ENCODE assay signal across 8 cellular contexts in the genomic region with DNA sequence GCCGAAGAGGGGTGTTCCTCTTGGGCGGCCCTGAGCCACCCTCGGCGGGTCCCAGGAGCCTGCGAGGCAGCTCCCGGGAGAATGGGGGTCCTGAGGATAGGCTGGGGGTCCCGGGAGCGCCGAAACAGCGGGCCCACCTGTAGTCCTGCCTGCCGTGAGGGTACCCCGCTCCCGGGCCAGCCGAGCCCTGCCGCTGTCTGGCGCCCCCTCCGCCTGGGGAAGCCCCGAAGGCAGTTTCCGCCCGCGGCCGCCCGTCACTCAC. TPM values are rescaled to one million over a fixed set of nuclear protein-coding genes. Genes with fewer than 3 reads are reported as not detected.
DNase-seq lines count a peak whose midpoint lies in the region; ATAC-seq, FAIRE-seq and TF ChIP-seq lines count a peak whose summit lies in the region.

No MANE protein-coding gene starts in this region.

- peak overlapping the region; percentile 98 for H3K4me2 ChIP-seq in PC-3 (ENCODE audit: low read length)

- H3K27ac Mint-ChIP-seq in activated naive CD4-positive, alpha-beta T cell treated with anti-CD3 and anti-CD28 coated beads for 36 hours = peak overlapping the region; percentile 100

- POLR2A ChIA-PET in PC-3 (lab: Charles Lee; ENCODE audit: unreplicated experiment) = interaction anchor here (0.5 kb wide), 1 partner anchor 151 kb away, joined by 4 read pairs; no protein-coding TSS in a partner anchor

- TF ChIP-seq CTCF in PC-3 (conservative IDR thresholded peaks at IDR 0.05; ENCODE audit: low read depth, low read length) (peak; percentile 33; the same call in 1 of the 2 replicates), esophagus muscularis mucosa (IDR thresholded peaks at IDR 0.05) (no peak), pancreas (IDR thresholded peaks at IDR 0.05) (no peak)

- no peak for TF ChIP-seq EP300 in esophagus muscularis mucosa (IDR thresholded peaks at IDR 0.05)

- H3K9me3 Mint-ChIP-seq in activated naive CD4-positive, alpha-beta T cell treated with anti-CD3 and anti-CD28 coated beads for 36 hours = no peaks in the 10 kb centered on the region

- no TSS peak for BruUV-seq in PC-3 (replicated peaks; lab: Mats Ljungman, UMichigan)

- H3K4me3 ChIP-seq in PC-3 (ENCODE audit: low read length) (peak overlapping the region; percentile 81), esophagus muscularis mucosa (peak overlapping the region; percentile 69 to 99 (median 98)), pancreas (peak overlapping the region; percentile 99 to 100 (median 100))

- peaks cover 34% of the 10 kb centered on the region for H3K4me1 Mint-ChIP-seq in activated naive CD4-positive, alpha-beta T cell treated with anti-CD3 and anti-CD28 coated beads for 36 hours (ENCODE audit: low read depth)

- H3K36me3 ChIP-seq in PC-3 (ENCODE audit: low read depth, low read length) (peaks cover 2% of the 10 kb centered on the region; the same call in 1 of the 2 replicates), esophagus muscularis mucosa (peaks cover 0 to 3% (median 1%) of the 10 kb centered on the region in 4 donors), pancreas (no peaks in the 10 kb centered on the region)

- H3K27ac ChIP-seq in PC-3 (ENCODE audit: low read length) (peak overlapping the region; percentile 96), esophagus muscularis mucosa (replicated peaks in 1 of 4) (peak overlapping the region; percentile 97 to 99 (median 97)), pancreas (peak overlapping the region; percentile 99 to 100 (median 100))

- H3K27me3 ChIP-seq in PC-3 (ENCODE audit: low read length) (no peaks in the 10 kb centered on the region), esophagus muscularis mucosa (no peaks in the 10 kb centered on the region), pancreas (no peaks in the 10 kb centered on the region)

- H4K20me1 ChIP-seq in PC-3 (ENCODE audit: low read length) = peaks cover 18% of the 10 kb centered on the region

- no peak for TF ChIP-seq POLR2A in esophagus muscularis mucosa (IDR thresholded peaks at IDR 0.05; ENCODE audit: low read depth)

- peak overlapping the region; percentile 96 for H3K9ac ChIP-seq in PC-3 (ENCODE audit: low read length)

- ATAC-seq in PC-3 (no peak; the same call in 1 of the 2 replicates), pancreas (peak in 1 of 4 donors; percentile 7)

- H2AFZ ChIP-seq in PC-3 (ENCODE audit: low read length) = peak overlapping the region; percentile 98

- WGBS in esophagus muscularis mucosa = 1% methylated on average over 17 of the region's 23 CpGs
- 0% methylated on average over 6 to 23 of the region's 23 CpGs for WGBS in pancreas, 2 donors

- no peaks in the 10 kb centered on the region for H3K27me3 Mint-ChIP-seq in activated naive CD4-positive, alpha-beta T cell treated with anti-CD3 and anti-CD28 coated beads for 36 hours (ENCODE audit: low read depth)

- no peaks in the 10 kb centered on the region for H3K9me2 ChIP-seq in PC-3 (replicated peaks; ENCODE audit: low read length)

- H3K36me3 Mint-ChIP-seq in activated naive CD4-positive, alpha-beta T cell treated with anti-CD3 and anti-CD28 coated beads for 36 hours (ENCODE audit: low read depth) = no peaks in the 10 kb centered on the region

- no peaks in the 10 kb centered on the region for H3F3A ChIP-seq in PC-3 (ENCODE audit: low read length, unreplicated experiment)

- no peak for DNase-seq in activated naive CD4-positive, alpha-beta T cell treated with anti-CD3 and anti-CD28 coated beads for 36 hours
- DNase-seq in activated naive CD4-positive, alpha-beta T cell (lab: John Stamatoyannopoulos, UW) = no peak
- no peak for DNase-seq in PC-3
- DNase-seq in esophagus muscularis mucosa (ENCODE audit: extremely low spot score) = no peak
- DNase-seq in pancreas = no peak
- DNase-seq in NCI-H1048 (lab: John Stamatoyannopoulos, UW) = no peak
- no peak for DNase-seq in AML-193 (lab: John Stamatoyannopoulos, UW)
- DNase-seq in DMS114 treated with DMSO at 0.1 percent for 48 hours (lab: John Stamatoyannopoulos, UW; ENCODE audit: unreplicated experiment) = no peak

- intact Hi-C loops in activated naive CD4-positive, alpha-beta T cell treated with anti-CD3 and anti-CD28 coated beads for 36 hours (cut with micrococcal nuclease) = loop anchor here (1.0 kb wide), 1 partner anchor 21 kb away; the partner anchor contains the start of gene RNF114
- intact Hi-C loops in PC-3 (cut with micrococcal nuclease) (no loop called here), esophagus muscularis mucosa (cut with DNase I) (no loop called here), pancreas (cut with DNase I) (no loop called here)

- peaks cover 23% of the 10 kb centered on the region for H3K4me1 ChIP-seq in PC-3 (ENCODE audit: insufficient read depth, low read length)
- peaks cover 43 to 54% (median 50%) of the 10 kb centered on the region in 4 donors for H3K4me1 ChIP-seq in esophagus muscularis mucosa
- peaks cover 0 to 20% (median 15%) of the 10 kb centered on the region in 3 donors for H3K4me1 ChIP-seq in pancreas

- H3K79me2 ChIP-seq in PC-3 (ENCODE audit: low read length) = peaks cover 58% of the 10 kb centered on the region

- H3K9me3 ChIP-seq in PC-3 (ENCODE audit: low read length) = no peaks in the 10 kb centered on the region
- H3K9me3 ChIP-seq in esophagus muscularis mucosa = no peaks in the 10 kb centered on the region
- H3K9me3 ChIP-seq in pancreas = no peaks in the 10 kb centered on the region

- peak overlapping the region; percentile 99 for H3K4me3 Mint-ChIP-seq in activated naive CD4-positive, alpha-beta T cell treated with anti-CD3 and anti-CD28 coated beads for 36 hours

- no peak for FAIRE-seq in pancreas (lab: Jason Lieb, UNC)

- CTCF ChIA-PET in activated naive CD4-positive, alpha-beta T cell treated with anti-CD3 and anti-CD28 coated beads for 36 hours (lab: Charles Lee) = interaction anchor here (0.7 to 1.3 kb wide), 2 partner anchors 305 to 306 kb away, joined by 4 to 5 read pairs; no protein-coding TSS in a partner anchor
- CTCF ChIA-PET in PC-3 (lab: Charles Lee) = interaction anchor here (0.7 to 1.0 kb wide), 2 partner anchors 15 to 374 kb away, joined by 3 to 5 read pairs; no protein-coding TSS in a partner anchor

RNA-seq across cellular contexts. Expression of gene SPATA2, which starts 0.3 kb away (rescaled TPM):
- 1 to 10 TPM; 6.6 to 7.3 TPM for total RNA-seq in activated naive CD4-positive, alpha-beta T cell treated with anti-CD3 and anti-CD28 coated beads for 36 hours
- total RNA-seq in PC-3 (2014; rRNA removed) (7.4 and 8.1 TPM in 2 replicates), esophagus muscularis mucosa (1 to 10 TPM; 4.0 to 6.7 (median 5.5) TPM), pancreas (1 to 10 TPM; 3.9 to 7.0 (median 4.6) TPM)
- polyA plus RNA-seq in pancreas = 1 to 10 TPM; 4.0 to 5.8 TPM

RNA-seq across cellular contexts. Expression of gene RNF114, which starts 21.1 kb away (rescaled TPM):
- total RNA-seq in activated naive CD4-positive, alpha-beta T cell treated with anti-CD3 and anti-CD28 coated beads for 36 hours = 10 to 100 TPM; 72.3 to 76.5 TPM
- total RNA-seq in PC-3 (2014; rRNA removed) (106 and 133 TPM in 2 replicates), esophagus muscularis mucosa (100 to 1,000 TPM in 1 of 4 donors, 10 to 100 TPM in 3; 65.2 to 142 (median 78.1) TPM), pancreas (10 to 100 TPM; 37.1 to 61.9 (median 47.0) TPM)
- polyA plus RNA-seq in pancreas = 10 to 100 TPM; 33.3 to 41.2 TPM
